In the genomic region with DNA sequence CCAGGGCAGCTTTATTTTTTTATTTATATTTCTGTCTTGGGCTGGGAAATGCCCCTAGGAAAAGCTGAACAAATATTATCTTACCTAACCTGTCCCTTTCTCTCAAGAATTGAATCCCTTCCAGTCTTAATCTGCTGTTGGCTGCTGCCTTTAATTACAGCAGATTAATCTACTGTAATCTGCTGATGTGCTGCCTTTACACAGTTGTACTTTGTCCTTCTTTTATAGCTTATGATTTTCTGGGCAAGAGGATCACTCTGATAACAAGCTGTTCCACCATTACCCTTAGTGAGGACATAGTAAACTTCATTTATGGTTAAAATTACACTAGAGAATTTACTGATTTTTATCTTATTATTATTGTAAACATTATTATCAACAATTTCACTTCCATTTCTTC, we compare ENCODE assay signal across 24 cellular contexts.
"Had no signal": no experiment of that assay in that cellular context is flagged by ENCODE, and none has a peak within 500 bp of the region (broad histone marks: within the 10 kb centered on the region; RNA-seq: fewer than 3 reads in every experiment).

No MANE protein-coding gene starts in this region.

- H3K27me3 ChIP-seq: gastrocnemius medialis, neutrophil, right atrium auricular region, thyroid gland, vagina had no signal

- DNase-seq: cortex of kidney; foreskin fibroblast; gastrocnemius medialis; head of caudate nucleus; naive B cell; stimulated activated CD4-positive, alpha-beta T cell treated with anti-CD3 and anti-CD28 coated beads, Interleukin-2, amount 100 ng/mL, for 24 hours; stimulated activated CD4-positive, alpha-beta T cell treated with anti-CD3 and anti-CD28 coated beads, Interleukin-4, amount 100 ng/mL, for 24 hours; stimulated activated naive CD4-positive, alpha-beta T cell; stimulated activated naive CD8-positive, alpha-beta T cell treated with anti-CD3 and anti-CD28 coated beads, Interleukin-15, amount 100 ng/mL, for 72 hours; thyroid gland; trophoblast cell had no signal

- ATAC-seq: esophagus mucosa; gastrocnemius medialis; left lobe of liver; natural killer cell treated with Interleukin-12 subunit alpha and Interleukin-12 subunit beta and Interleukin-15 and Interleukin-18, amount 100 ng/mL, for 72 hours; sciatic nerve; stimulated activated naive CD8-positive, alpha-beta T cell treated with anti-CD3 and anti-CD28 coated beads, Interleukin-15, amount 100 ng/mL, for 72 hours had no signal

- H3K36me3 ChIP-seq: gastrocnemius medialis, neutrophil, right atrium auricular region, thyroid gland, vagina had no signal

- H3K27ac ChIP-seq: epithelial cell of prostate, gastrocnemius medialis, neutrophil, parathyroid adenoma, right atrium auricular region, thyroid gland, vagina had no signal

- H3K36me3 Mint-ChIP-seq: memory B cell; naive B cell; natural killer cell treated with Interleukin-12 subunit alpha and Interleukin-12 subunit beta and Interleukin-15 and Interleukin-18, amount 100 ng/mL, for 72 hours had no signal

- H3K4me3 Mint-ChIP-seq: memory B cell; naive B cell; natural killer cell treated with Interleukin-12 subunit alpha and Interleukin-12 subunit beta and Interleukin-15 and Interleukin-18, amount 100 ng/mL, for 72 hours; neural crest cell; stimulated activated naive CD8-positive, alpha-beta T cell treated with anti-CD3 and anti-CD28 coated beads, Interleukin-15, amount 100 ng/mL, for 72 hours had no signal

- H3K4me1 Mint-ChIP-seq: neural crest cell; stimulated activated naive CD8-positive, alpha-beta T cell treated with anti-CD3 and anti-CD28 coated beads, Interleukin-15, amount 100 ng/mL, for 72 hours had no signal

- H3K4me3 ChIP-seq: gastrocnemius medialis, lung, right atrium auricular region, thyroid gland, vagina had no signal

- H3K9me3 ChIP-seq: gastrocnemius medialis, neutrophil, right atrium auricular region, thyroid gland, vagina had no signal

- H3K27ac Mint-ChIP-seq: memory B cell; naive B cell; natural killer cell treated with Interleukin-12 subunit alpha and Interleukin-12 subunit beta and Interleukin-15 and Interleukin-18, amount 100 ng/mL, for 72 hours; progenitor cell of endocrine pancreas; stimulated activated naive CD8-positive, alpha-beta T cell treated with anti-CD3 and anti-CD28 coated beads, Interleukin-15, amount 100 ng/mL, for 72 hours had no signal

- H3K9me3 Mint-ChIP-seq: memory B cell; natural killer cell treated with Interleukin-12 subunit alpha and Interleukin-12 subunit beta and Interleukin-15 and Interleukin-18, amount 100 ng/mL, for 72 hours; neural crest cell; stimulated activated naive CD8-positive, alpha-beta T cell treated with anti-CD3 and anti-CD28 coated beads, Interleukin-15, amount 100 ng/mL, for 72 hours had no signal
